25 cellular contexts compared by ENCODE assay signal in genomic region chr5:9066349-9066748, GRCh38.
"Had no signal": no experiment of that assay in that cellular context is flagged by ENCODE, and none has a peak within 500 bp of the region (broad histone marks: within the 10 kb centered on the region; RNA-seq: fewer than 3 reads in every experiment).

No MANE protein-coding gene starts in this region.

- H3K4me3 ChIP-seq: neural progenitor cell, ovary, psoas muscle, right lobe of liver, sigmoid colon, stomach, thoracic aorta, thyroid gland, tibial nerve, upper lobe of left lung, vagina had no signal

- ATAC-seq: natural killer cell; psoas muscle; right cardiac atrium; right lobe of liver; stimulated activated effector memory CD8-positive, alpha-beta T cell treated with anti-CD3 and anti-CD28 coated beads, Interleukin-12 subunit alpha, Interleukin-12 subunit beta, amount 100 ng/mL, for 72 hours; stimulated activated naive B cell treated with anti-CD40 and anti-IgM and Interleukin-4, amounts not matched to agents 10 μg/mL and 1 μg/mL and 100 μg/mL, for 72 hours had no signal

- H3K9me3 ChIP-seq: ovary, psoas muscle, right lobe of liver, sigmoid colon, stomach, thoracic aorta, thyroid gland, tibial nerve, upper lobe of left lung, vagina had no signal

- H3K27me3 ChIP-seq: neural progenitor cell, ovary, right lobe of liver, sigmoid colon, stomach, thyroid gland, tibial nerve, upper lobe of left lung, vagina had no signal

- H3K9ac ChIP-seq: neural progenitor cell, parathyroid adenoma had no signal

- H2AFZ ChIP-seq: neural progenitor cell, parathyroid adenoma had no signal

- H3K27ac ChIP-seq: neural progenitor cell, ovary, parathyroid adenoma, psoas muscle, right lobe of liver, sigmoid colon, stomach, thoracic aorta, thyroid gland, tibial nerve, upper lobe of left lung, vagina had no signal

- H3K79me2 ChIP-seq: parathyroid adenoma had no signal

- H3K4me1 ChIP-seq: neural progenitor cell, parathyroid adenoma, psoas muscle, right lobe of liver, stomach, tibial nerve, vagina had no signal

- DNase-seq: natural killer cell; occipital lobe; ovary; posterior cingulate gyrus; psoas muscle; right cardiac atrium; right lobe of liver; sigmoid colon; small intestine; stimulated activated CD4-positive, alpha-beta T cell treated with anti-CD3 and anti-CD28 coated beads, Interleukin-15, amount 100 ng/mL, for 24 hours; stimulated activated CD4-positive, alpha-beta T cell treated with anti-CD3 and anti-CD28 coated beads, Interleukin-2, amount 100 ng/mL, for 24 hours; stimulated activated CD4-positive, alpha-beta T cell treated with anti-CD3 and anti-CD28 coated beads, Interleukin-2, amount 100 ng/mL, for 48 hours; stimulated activated CD4-positive, alpha-beta T cell treated with anti-CD3 and anti-CD28 coated beads, Interleukin-4, amount 100 ng/mL, for 24 hours; stimulated activated naive B cell treated with anti-CD40 and anti-IgM and Interleukin-4, amounts not matched to agents 10 μg/mL and 1 μg/mL and 100 μg/mL, for 72 hours; stimulated activated naive CD4-positive, alpha-beta T cell treated with Interleukin-2 at 50 U/mL for 16 hours; stomach; thyroid gland; upper lobe of left lung had no signal

- H3K4me2 ChIP-seq: neural progenitor cell had no signal

- H3K36me3 ChIP-seq: neural progenitor cell, ovary, right lobe of liver, sigmoid colon, stomach, thyroid gland, upper lobe of left lung had no signal

- FAIRE-seq: small intestine, urothelium cell line had no signal
